Comparison of ENCODE assay signal across 10 cellular contexts in genomic region chr6:25695671-25696070, GRCh38. TPM values are rescaled to one million over a fixed set of nuclear protein-coding genes. Genes with fewer than 3 reads are reported as not detected.
"Had no signal": no experiment of that assay in that cellular context is flagged by ENCODE, and none has a peak within 500 bp of the region (broad histone marks: within the 10 kb centered on the region; RNA-seq: fewer than 3 reads in every experiment).

No MANE protein-coding gene starts in this region.

- H3K27ac ChIP-seq: GM23248 had no signal

- H3K4me1 ChIP-seq: HAP-1 had no signal

- H3K9me3 Mint-ChIP-seq: H9, HFFc6 had no signal

- H3K36me3 ChIP-seq: HAP-1 had no signal

- H3K9me3 ChIP-seq: HAP-1 had no signal

- H3K9ac ChIP-seq: GM23248 had no signal

- H3K4me3 ChIP-seq: GM23248, HAP-1 had no signal

- H3K27ac Mint-ChIP-seq: H9, HFFc6 had no signal

- ATAC-seq: HCT116 had no signal

- H3K4me3 Mint-ChIP-seq: H9, HFFc6 had no signal

- H2AFZ ChIP-seq: GM23248 had no signal

- DNase-seq: GM23248, GOT3, H7, H9, HCEC 1CT, HFFc6 had no signal

RNA-seq across cellular contexts. Expression of gene SCGN, which starts 43.7 kb away (rescaled TPM):
- total RNA-seq: GM23248, H1, H4, H7, H9, HFFc6 had no signal
- polyA plus RNA-seq: GM23248, H1 had no signal

RNA-seq across cellular contexts. Expression of gene SLC17A4, which starts 58.9 kb away (rescaled TPM):
- total RNA-seq: GM23248, H1, H4, H7, H9, HFFc6 had no signal
- polyA plus RNA-seq: GM23248, H1 had no signal
